Comparison of ENCODE assay signal across 1 cellular context in the genomic region with DNA sequence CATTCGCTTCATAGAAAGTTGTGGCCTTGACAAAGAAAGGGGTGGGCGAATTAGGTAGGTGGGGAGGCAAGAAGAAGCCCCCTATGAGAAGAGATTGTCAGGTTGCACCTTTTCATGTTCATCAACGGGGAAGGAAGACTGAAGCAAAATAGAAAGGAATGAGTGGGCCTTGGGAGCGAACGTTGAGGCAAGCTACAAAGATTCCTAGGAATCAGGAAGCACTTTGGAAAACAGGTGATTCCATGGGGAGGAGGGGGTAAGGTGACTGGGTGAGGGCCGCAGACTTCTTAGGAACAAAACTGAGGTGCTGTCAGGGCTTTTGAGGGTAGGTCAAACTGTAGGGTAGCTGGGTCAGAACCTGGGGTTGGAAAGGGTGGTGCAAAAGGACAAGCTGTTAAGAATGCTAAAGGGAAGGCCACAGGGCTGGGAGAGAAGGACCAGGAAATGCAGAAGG.
TF ChIP-seq lines count a peak whose summit lies in the region.

No MANE protein-coding gene starts in this region.

TF ChIP-seq in HepG2, 621 proteins besides CTCF, POLR2A, EP300 and RAD21 (continued from another document):
- TF ChIP-seq, protein P1, sequence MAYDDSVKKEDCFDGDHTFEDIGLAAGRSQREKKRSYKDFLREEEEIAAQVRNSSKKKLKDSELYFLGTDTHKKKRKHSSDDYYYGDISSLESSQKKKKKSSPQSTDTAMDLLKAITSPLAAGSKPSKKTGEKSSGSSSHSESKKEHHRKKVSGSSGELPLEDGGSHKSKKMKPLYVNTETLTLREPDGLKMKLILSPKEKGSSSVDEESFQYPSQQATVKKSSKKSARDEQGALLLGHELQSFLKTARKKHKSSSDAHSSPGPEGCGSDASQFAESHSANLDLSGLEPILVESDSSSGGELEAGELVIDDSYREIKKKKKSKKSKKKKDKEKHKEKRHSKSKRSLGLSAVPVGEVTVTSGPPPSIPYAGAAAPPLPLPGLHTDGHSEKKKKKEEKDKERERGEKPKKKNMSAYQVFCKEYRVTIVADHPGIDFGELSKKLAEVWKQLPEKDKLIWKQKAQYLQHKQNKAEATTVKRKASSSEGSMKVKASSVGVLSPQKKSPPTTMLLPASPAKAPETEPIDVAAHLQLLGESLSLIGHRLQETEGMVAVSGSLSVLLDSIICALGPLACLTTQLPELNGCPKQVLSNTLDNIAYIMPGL (CRISPR knock-in tag; IDR thresholded peaks at IDR 0.05; ENCODE audit: borderline replicate concordance in 1 of 2, low read depth in 1 of 2): no peak
- TF ChIP-seq, protein P2, sequence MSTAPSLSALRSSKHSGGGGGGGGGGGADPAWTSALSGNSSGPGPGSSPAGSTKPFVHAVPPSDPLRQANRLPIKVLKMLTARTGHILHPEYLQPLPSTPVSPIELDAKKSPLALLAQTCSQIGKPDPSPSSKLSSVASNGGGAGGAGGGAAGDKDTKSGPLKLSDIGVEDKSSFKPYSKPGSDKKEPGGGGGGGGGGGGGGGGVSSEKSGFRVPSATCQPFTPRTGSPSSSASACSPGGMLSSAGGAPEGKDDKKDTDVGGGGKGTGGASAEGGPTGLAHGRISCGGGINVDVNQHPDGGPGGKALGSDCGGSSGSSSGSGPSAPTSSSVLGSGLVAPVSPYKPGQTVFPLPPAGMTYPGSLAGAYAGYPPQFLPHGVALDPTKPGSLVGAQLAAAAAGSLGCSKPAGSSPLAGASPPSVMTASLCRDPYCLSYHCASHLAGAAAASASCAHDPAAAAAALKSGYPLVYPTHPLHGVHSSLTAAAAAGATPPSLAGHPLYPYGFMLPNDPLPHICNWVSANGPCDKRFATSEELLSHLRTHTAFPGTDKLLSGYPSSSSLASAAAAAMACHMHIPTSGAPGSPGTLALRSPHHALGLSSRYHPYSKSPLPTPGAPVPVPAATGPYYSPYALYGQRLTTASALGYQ (CRISPR knock-in tag; IDR thresholded peaks at IDR 0.05): no peak
- TF ChIP-seq ZNF138 (CRISPR knock-in tag; IDR thresholded peaks at IDR 0.05; ENCODE audit: low read depth) (no peak; the same call in 1 of the 2 replicates), ZNF691 (CRISPR knock-in tag; IDR thresholded peaks at IDR 0.05; ENCODE audit: borderline replicate concordance, low read depth) (no peak), LBX2 (CRISPR knock-in tag; IDR thresholded peaks at IDR 0.05; ENCODE audit: borderline replicate concordance) (no peak), JDP2 (CRISPR knock-in tag; IDR thresholded peaks at IDR 0.05; ENCODE audit: borderline replicate concordance) (no peak), ZBTB42 (CRISPR knock-in tag; IDR thresholded peaks at IDR 0.05) (no peak), RARG (CRISPR knock-in tag; IDR thresholded peaks at IDR 0.05; ENCODE audit: low read depth) (no peak), ZNF616 (CRISPR knock-in tag; IDR thresholded peaks at IDR 0.05; ENCODE audit: low read depth) (no peak), ELF1 (CRISPR knock-in tag; IDR thresholded peaks at IDR 0.05) (no peak), KMT2B (CRISPR knock-in tag; IDR thresholded peaks at IDR 0.05) (no peak), XBP1 (CRISPR knock-in tag; IDR thresholded peaks at IDR 0.05) (no peak), ZNF709 (CRISPR knock-in tag; IDR thresholded peaks at IDR 0.05) (no peak), RARA (CRISPR knock-in tag; IDR thresholded peaks at IDR 0.05) (no peak), KAT2B (IDR thresholded peaks at IDR 0.05; ENCODE audit: borderline replicate concordance, low read depth, low read length) (no peak), HDAC1 (CRISPR knock-in tag; IDR thresholded peaks at IDR 0.05) (no peak), KLF16 (CRISPR knock-in tag; IDR thresholded peaks at IDR 0.05) (0 out of 4 replicates have a peak, but pooled peaks of 1 of the 2 experiments have one; percentile 26), ZNF572 (CRISPR knock-in tag; IDR thresholded peaks at IDR 0.05) (no peak), ZC3H13 (CRISPR knock-in tag; IDR thresholded peaks at IDR 0.05) (no peak), LCORL (IDR thresholded peaks at IDR 0.05) (no peak), LCORL (CRISPR knock-in tag; IDR thresholded peaks at IDR 0.05) (no peak), SMAD9 (CRISPR knock-in tag; IDR thresholded peaks at IDR 0.05) (no peak), NFYC (CRISPR knock-in tag; IDR thresholded peaks at IDR 0.05) (no peak), GLI4 (CRISPR knock-in tag; IDR thresholded peaks at IDR 0.05; ENCODE audit: borderline replicate concordance) (no peak), ZBTB7B (CRISPR knock-in tag; IDR thresholded peaks at IDR 0.05) (no peak), NFKB2 (CRISPR knock-in tag; IDR thresholded peaks at IDR 0.05; ENCODE audit: borderline replicate concordance) (no peak), ZBTB38 (CRISPR knock-in tag; IDR thresholded peaks at IDR 0.05) (no peak), PAWR (CRISPR knock-in tag; IDR thresholded peaks at IDR 0.05; ENCODE audit: borderline replicate concordance) (0 out of 2 replicates have a peak, but pooled peaks have one; percentile 51), BRCA1 (CRISPR knock-in tag; IDR thresholded peaks at IDR 0.05) (no peak), SALL2 (CRISPR knock-in tag; IDR thresholded peaks at IDR 0.05) (no peak), PHB2 (IDR thresholded peaks at IDR 0.05; ENCODE audit: partially characterized antibody) (no peak), ZNF563 (CRISPR knock-in tag; IDR thresholded peaks at IDR 0.05) (no peak), HOXA9 (CRISPR knock-in tag; IDR thresholded peaks at IDR 0.05; ENCODE audit: borderline replicate concordance) (0 out of 2 replicates have a peak, but pooled peaks have one; percentile 4), ZNF44 (CRISPR knock-in tag; IDR thresholded peaks at IDR 0.05) (no peak), HOXA5 (CRISPR knock-in tag; IDR thresholded peaks at IDR 0.05) (no peak), ZNF558 (CRISPR knock-in tag; IDR thresholded peaks at IDR 0.05; ENCODE audit: borderline replicate concordance) (0 out of 2 replicates have a peak, but pooled peaks have one; percentile 7), ZNF12 (CRISPR knock-in tag; IDR thresholded peaks at IDR 0.05) (no peak), HNF4A (CRISPR knock-in tag; IDR thresholded peaks at IDR 0.05) (no peak), TOE1 (CRISPR knock-in tag; IDR thresholded peaks at IDR 0.05) (no peak), ZNF414 (CRISPR knock-in tag; IDR thresholded peaks at IDR 0.05) (no peak), AKAP8 (CRISPR knock-in tag; IDR thresholded peaks at IDR 0.05) (no peak; the same call in 1 of the 2 replicates), CEBPB (IDR thresholded peaks at IDR 0.05; ENCODE audit: borderline replicate concordance, low read depth, low read length) (0 out of 2 replicates have a peak, but pooled peaks have one; percentile 7), ZNF891 (CRISPR knock-in tag; IDR thresholded peaks at IDR 0.05) (no peak)
- TF ChIP-seq, protein P3, sequence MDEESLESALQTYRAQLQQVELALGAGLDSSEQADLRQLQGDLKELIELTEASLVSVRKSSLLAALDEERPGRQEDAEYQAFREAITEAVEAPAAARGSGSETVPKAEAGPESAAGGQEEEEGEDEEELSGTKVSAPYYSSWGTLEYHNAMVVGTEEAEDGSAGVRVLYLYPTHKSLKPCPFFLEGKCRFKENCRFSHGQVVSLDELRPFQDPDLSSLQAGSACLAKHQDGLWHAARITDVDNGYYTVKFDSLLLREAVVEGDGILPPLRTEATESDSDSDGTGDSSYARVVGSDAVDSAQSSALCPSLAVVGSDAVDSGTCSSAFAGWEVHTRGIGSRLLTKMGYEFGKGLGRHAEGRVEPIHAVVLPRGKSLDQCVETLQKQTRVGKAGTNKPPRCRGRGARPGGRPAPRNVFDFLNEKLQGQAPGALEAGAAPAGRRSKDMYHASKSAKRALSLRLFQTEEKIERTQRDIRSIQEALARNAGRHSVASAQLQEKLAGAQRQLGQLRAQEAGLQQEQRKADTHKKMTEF (CRISPR knock-in tag; IDR thresholded peaks at IDR 0.05): no peak
- TF ChIP-seq, protein P4, sequence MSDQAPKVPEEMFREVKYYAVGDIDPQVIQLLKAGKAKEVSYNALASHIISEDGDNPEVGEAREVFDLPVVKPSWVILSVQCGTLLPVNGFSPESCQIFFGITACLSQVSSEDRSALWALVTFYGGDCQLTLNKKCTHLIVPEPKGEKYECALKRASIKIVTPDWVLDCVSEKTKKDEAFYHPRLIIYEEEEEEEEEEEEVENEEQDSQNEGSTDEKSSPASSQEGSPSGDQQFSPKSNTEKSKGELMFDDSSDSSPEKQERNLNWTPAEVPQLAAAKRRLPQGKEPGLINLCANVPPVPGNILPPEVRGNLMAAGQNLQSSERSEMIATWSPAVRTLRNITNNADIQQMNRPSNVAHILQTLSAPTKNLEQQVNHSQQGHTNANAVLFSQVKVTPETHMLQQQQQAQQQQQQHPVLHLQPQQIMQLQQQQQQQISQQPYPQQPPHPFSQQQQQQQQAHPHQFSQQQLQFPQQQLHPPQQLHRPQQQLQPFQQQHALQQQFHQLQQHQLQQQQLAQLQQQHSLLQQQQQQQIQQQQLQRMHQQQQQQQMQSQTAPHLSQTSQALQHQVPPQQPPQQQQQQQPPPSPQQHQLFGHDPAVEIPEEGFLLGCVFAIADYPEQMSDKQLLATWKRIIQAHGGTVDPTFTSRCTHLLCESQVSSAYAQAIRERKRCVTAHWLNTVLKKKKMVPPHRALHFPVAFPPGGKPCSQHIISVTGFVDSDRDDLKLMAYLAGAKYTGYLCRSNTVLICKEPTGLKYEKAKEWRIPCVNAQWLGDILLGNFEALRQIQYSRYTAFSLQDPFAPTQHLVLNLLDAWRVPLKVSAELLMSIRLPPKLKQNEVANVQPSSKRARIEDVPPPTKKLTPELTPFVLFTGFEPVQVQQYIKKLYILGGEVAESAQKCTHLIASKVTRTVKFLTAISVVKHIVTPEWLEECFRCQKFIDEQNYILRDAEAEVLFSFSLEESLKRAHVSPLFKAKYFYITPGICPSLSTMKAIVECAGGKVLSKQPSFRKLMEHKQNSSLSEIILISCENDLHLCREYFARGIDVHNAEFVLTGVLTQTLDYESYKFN (CRISPR knock-in tag; conservative IDR thresholded peaks at IDR 0.05): peak; percentile 15; the same call in 1 of the 2 replicates
- TF ChIP-seq, protein P5, sequence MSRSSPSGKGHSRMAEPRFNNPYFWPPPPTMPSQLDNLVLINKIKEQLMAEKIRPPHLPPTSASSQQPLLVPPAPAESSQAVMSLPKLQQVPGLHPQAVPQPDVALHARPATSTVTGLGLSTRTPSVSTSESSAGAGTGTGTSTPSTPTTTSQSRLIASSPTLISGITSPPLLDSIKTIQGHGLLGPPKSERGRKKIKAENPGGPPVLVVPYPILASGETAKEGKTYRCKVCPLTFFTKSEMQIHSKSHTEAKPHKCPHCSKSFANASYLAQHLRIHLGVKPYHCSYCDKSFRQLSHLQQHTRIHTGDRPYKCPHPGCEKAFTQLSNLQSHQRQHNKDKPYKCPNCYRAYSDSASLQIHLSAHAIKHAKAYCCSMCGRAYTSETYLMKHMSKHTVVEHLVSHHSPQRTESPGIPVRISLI (CRISPR knock-in tag; IDR thresholded peaks at IDR 0.05; ENCODE audit: borderline replicate concordance): no peak
- TF ChIP-seq, protein P6, sequence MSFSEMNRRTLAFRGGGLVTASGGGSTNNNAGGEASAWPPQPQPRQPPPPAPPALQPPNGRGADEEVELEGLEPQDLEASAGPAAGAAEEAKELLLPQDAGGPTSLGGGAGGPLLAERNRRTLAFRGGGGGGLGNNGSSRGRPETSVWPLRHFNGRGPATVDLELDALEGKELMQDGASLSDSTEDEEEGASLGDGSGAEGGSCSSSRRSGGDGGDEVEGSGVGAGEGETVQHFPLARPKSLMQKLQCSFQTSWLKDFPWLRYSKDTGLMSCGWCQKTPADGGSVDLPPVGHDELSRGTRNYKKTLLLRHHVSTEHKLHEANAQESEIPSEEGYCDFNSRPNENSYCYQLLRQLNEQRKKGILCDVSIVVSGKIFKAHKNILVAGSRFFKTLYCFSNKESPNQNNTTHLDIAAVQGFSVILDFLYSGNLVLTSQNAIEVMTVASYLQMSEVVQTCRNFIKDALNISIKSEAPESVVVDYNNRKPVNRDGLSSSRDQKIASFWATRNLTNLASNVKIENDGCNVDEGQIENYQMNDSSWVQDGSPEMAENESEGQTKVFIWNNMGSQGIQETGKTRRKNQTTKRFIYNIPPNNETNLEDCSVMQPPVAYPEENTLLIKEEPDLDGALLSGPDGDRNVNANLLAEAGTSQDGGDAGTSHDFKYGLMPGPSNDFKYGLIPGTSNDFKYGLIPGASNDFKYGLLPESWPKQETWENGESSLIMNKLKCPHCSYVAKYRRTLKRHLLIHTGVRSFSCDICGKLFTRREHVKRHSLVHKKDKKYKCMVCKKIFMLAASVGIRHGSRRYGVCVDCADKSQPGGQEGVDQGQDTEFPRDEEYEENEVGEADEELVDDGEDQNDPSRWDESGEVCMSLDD (CRISPR knock-in tag; IDR thresholded peaks at IDR 0.05; ENCODE audit: borderline replicate concordance): no peak
TF ChIP-seq in HepG2: peak in this region for 13.
